In the genomic region with DNA sequence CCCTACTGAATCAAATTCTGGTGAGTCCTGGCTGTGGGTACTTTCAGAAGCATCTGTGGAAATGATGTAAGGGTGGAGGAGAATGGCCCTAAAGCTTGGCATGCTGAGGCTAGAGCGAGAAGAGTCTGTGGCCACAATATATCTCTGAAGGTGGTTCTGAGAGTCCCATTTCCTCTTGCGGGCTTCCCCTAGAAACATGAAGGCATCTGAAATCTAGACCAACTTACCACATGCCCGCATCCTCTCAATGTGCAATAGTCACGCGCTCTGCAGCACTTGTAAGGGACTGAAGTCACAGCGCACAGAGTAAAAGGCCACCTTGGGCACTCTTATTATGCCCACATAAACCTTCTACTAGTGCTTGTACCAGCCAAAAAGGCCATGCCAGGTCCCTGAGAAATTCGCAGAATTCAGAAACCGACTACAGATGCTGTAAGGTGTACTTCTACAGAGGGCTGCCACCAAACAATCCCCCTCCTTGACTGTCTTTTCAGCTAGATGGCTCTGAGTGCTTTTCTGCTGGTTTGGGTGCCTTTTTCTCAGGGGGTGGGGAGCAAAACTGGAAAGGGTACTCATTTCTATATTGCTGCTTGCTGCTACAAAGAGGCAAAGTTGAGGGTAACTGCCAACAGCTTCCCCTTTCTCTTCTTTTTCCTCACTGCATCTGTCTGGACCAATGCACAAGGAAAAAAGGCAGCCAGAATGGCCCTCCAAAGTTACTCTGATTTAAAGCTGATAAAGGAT, we compare ENCODE assay signal across 10 cellular contexts.
DNase-seq lines count a peak whose midpoint lies in the region; ATAC-seq and TF ChIP-seq lines count a peak whose summit lies in the region.
"Had no signal": no experiment of that assay in that cellular context is flagged by ENCODE, and none has a peak within 500 bp of the region (broad histone marks: within the 10 kb centered on the region; RNA-seq: fewer than 3 reads in every experiment).

No MANE protein-coding gene starts in this region.

- H3K27ac Mint-ChIP-seq in stimulated activated naive B cell treated with anti-CD40 and anti-IgM and Interleukin-4, amounts not matched to agents 10 μg/mL and 1 μg/mL and 100 μg/mL, for 72 hours = peak overlapping the region; percentile 53
- no peak overlapping the region for H3K27ac Mint-ChIP-seq in endodermal cell

- peaks cover 7% of the 10 kb centered on the region; the same call in 1 of the 2 replicates for H3F3A ChIP-seq in MM.1S (ENCODE audit: insufficient read depth, low read length)

- H3K9me3 ChIP-seq in MM.1S (replicated peaks; ENCODE audit: insufficient read depth, low read length) = no peaks in the 10 kb centered on the region
- peaks cover 15% of the 10 kb centered on the region for H3K9me3 ChIP-seq in endodermal cell (ENCODE audit: control insufficient read depth, low read length)
- no peaks in the 10 kb centered on the region for H3K9me3 ChIP-seq in gastrocnemius medialis

- H2AFZ ChIP-seq in MM.1S (ENCODE audit: low read length) = no peak overlapping the region

- H3K4me1 ChIP-seq in MM.1S (ENCODE audit: low read length) = peaks cover 16% of the 10 kb centered on the region
- no peaks in the 10 kb centered on the region for H3K4me1 ChIP-seq in endodermal cell (ENCODE audit: control insufficient read depth, insufficient read depth, low read length)
- no peaks in the 10 kb centered on the region for H3K4me1 ChIP-seq in gastrocnemius medialis

- H3K27me3 ChIP-seq in MM.1S (replicated peaks; ENCODE audit: insufficient read depth, low read length) (no peaks in the 10 kb centered on the region), endodermal cell (ENCODE audit: control insufficient read depth, insufficient read depth, low read length, poor library complexity, severe bottlenecking) (no peaks in the 10 kb centered on the region), gastrocnemius medialis (no peaks in the 10 kb centered on the region)

- H3K9me3 Mint-ChIP-seq in stimulated activated naive B cell treated with anti-CD40 and anti-IgM and Interleukin-4, amounts not matched to agents 10 μg/mL and 1 μg/mL and 100 μg/mL, for 72 hours = peaks cover 5 to 14% of the 10 kb centered on the region in 2 donors
- peaks cover 15% of the 10 kb centered on the region for H3K9me3 Mint-ChIP-seq in endodermal cell

- H3K36me3 ChIP-seq in MM.1S (replicated peaks; ENCODE audit: insufficient read depth, low read length) (no peaks in the 10 kb centered on the region), endodermal cell (ENCODE audit: control insufficient read depth, insufficient read depth, low read length) (peaks cover 9% of the 10 kb centered on the region), gastrocnemius medialis (no peaks in the 10 kb centered on the region)

- TF ChIP-seq CTCF in MM.1S (IDR thresholded peaks at IDR 0.05; ENCODE audit: low read length) = no peak
- no peak for TF ChIP-seq CTCF in endodermal cell (conservative IDR thresholded peaks at IDR 0.05)
- TF ChIP-seq CTCF in gastrocnemius medialis (IDR thresholded peaks at IDR 0.05 in 4 of 5, conservative IDR thresholded peaks at IDR 0.05 in 1 of 5) = no peak

- H3K4me3 ChIP-seq in MM.1S (ENCODE audit: low read length) (no peak overlapping the region), endodermal cell (ENCODE audit: low read length) (no peak overlapping the region), gastrocnemius medialis (no peak overlapping the region)

- 67 to 68% methylated on average over 3 to 8 of the region's 8 CpGs for WGBS in endodermal cell (ENCODE audit: insufficient coverage in 1 of 2, insufficient read length in 1 of 2), 2 experiments

- intact Hi-C loops in gastrocnemius medialis (cut with DNase I; ENCODE audit: low total_unique reads) = no loop called here

- H3K9ac ChIP-seq in MM.1S (ENCODE audit: low read length) = no peak overlapping the region
- no peak overlapping the region for H3K9ac ChIP-seq in endodermal cell (ENCODE audit: extremely low read depth, low read length, poor library complexity, severe bottlenecking)

- DNase-seq in stimulated activated CD4-positive, alpha-beta T cell treated with anti-CD3 and anti-CD28 coated beads, Interleukin-1b, Interleukin-23, amount 100 ng/mL, for 48 hours = peak; percentile 8
- DNase-seq in stimulated activated CD4-positive, alpha-beta T cell treated with anti-CD3 and anti-CD28 coated beads, Interleukin-12 subunit alpha, Interleukin-12 subunit beta, amount 100 ng/mL, for 4 hours = no peak
- peak; percentile 83 for DNase-seq in MM.1S
- DNase-seq in stimulated activated naive B cell treated with anti-CD40 and anti-IgM and Interleukin-4, amounts not matched to agents 10 μg/mL and 1 μg/mL and 100 μg/mL, for 72 hours = peak; percentile 71
- no peak for DNase-seq in endodermal cell
- DNase-seq in gastrocnemius medialis = no peak
- DNase-seq in CD1c-positive myeloid dendritic cell (ENCODE audit: extremely low spot score) = no peak
- DNase-seq: activated gamma-delta T cell treated with Interleukin-2 at 50 U/mL for 16 hours had no signal

- H3K36me3 Mint-ChIP-seq in stimulated activated naive B cell treated with anti-CD40 and anti-IgM and Interleukin-4, amounts not matched to agents 10 μg/mL and 1 μg/mL and 100 μg/mL, for 72 hours = peaks cover 19 to 35% of the 10 kb centered on the region in 2 donors
- H3K36me3 Mint-ChIP-seq in endodermal cell (ENCODE audit: low read depth) = peaks cover 8% of the 10 kb centered on the region

- H3K27ac ChIP-seq in MM.1S (ENCODE audit: low read length) = peak overlapping the region; percentile 50; the same call in 1 of the 2 replicates
- no peak overlapping the region for H3K27ac ChIP-seq in endodermal cell (ENCODE audit: low read depth, low read length)
- H3K27ac ChIP-seq in gastrocnemius medialis = no peak overlapping the region
- H3K27ac ChIP-seq: C4-2B had no signal

- H3K4me3 Mint-ChIP-seq in stimulated activated naive B cell treated with anti-CD40 and anti-IgM and Interleukin-4, amounts not matched to agents 10 μg/mL and 1 μg/mL and 100 μg/mL, for 72 hours = no peak overlapping the region
- H3K4me3 Mint-ChIP-seq in endodermal cell = no peak overlapping the region

- H3K27me3 Mint-ChIP-seq in stimulated activated naive B cell treated with anti-CD40 and anti-IgM and Interleukin-4, amounts not matched to agents 10 μg/mL and 1 μg/mL and 100 μg/mL, for 72 hours = peaks cover 3 to 6% of the 10 kb centered on the region in 2 donors
- H3K27me3 Mint-ChIP-seq in endodermal cell (ENCODE audit: insufficient read depth) = no peaks in the 10 kb centered on the region

- H3K9me2 ChIP-seq in MM.1S (replicated peaks; ENCODE audit: insufficient read depth, low read length) = no peaks in the 10 kb centered on the region

- peak; percentile 100 for ATAC-seq in HG02642 (IDR thresholded peaks at IDR 0.05; ENCODE audit: poor library complexity, unreplicated experiment)
- ATAC-seq in stimulated activated naive B cell treated with anti-CD40 and anti-IgM and Interleukin-4, amounts not matched to agents 10 μg/mL and 1 μg/mL and 100 μg/mL, for 72 hours (replicated peaks) = peak; percentile 98 to 99
- ATAC-seq in gastrocnemius medialis = no peak

- peak overlapping the region; percentile 27; the same call in 1 of the 2 replicates for H3K4me2 ChIP-seq in MM.1S (ENCODE audit: low read depth, low read length)

- H3K79me2 ChIP-seq in MM.1S (ENCODE audit: low read length) = no peaks in the 10 kb centered on the region

- H4K20me1 ChIP-seq in MM.1S (ENCODE audit: insufficient read depth, low read length) = no peaks in the 10 kb centered on the region

- peaks cover 9 to 18% of the 10 kb centered on the region in 2 donors for H3K4me1 Mint-ChIP-seq in stimulated activated naive B cell treated with anti-CD40 and anti-IgM and Interleukin-4, amounts not matched to agents 10 μg/mL and 1 μg/mL and 100 μg/mL, for 72 hours
- H3K4me1 Mint-ChIP-seq in endodermal cell = no peaks in the 10 kb centered on the region

- no peak for TF ChIP-seq POLR2A in gastrocnemius medialis (IDR thresholded peaks at IDR 0.05)

- in situ Hi-C loops in gastrocnemius medialis (cut with MboI; ENCODE audit: low sequenced_read_pairs in 4 of 4) = no loop called here

Comparison
In these comparisons a context has a peak if more than half of its experiments do, and no peak if none do; other contexts are left out.
1. DNase-seq: peak in stimulated activated CD4-positive, alpha-beta T cell treated with anti-CD3 and anti-CD28 coated beads, Interleukin-1b, Interleukin-23, amount 100 ng/mL, for 48 hours (single experiment), MM.1S (single experiment) and stimulated activated naive B cell treated with anti-CD40 and anti-IgM and Interleukin-4, amounts not matched to agents 10 μg/mL and 1 μg/mL and 100 μg/mL, for 72 hours (single experiment); none in stimulated activated CD4-positive, alpha-beta T cell treated with anti-CD3 and anti-CD28 coated beads, Interleukin-12 subunit alpha, Interleukin-12 subunit beta, amount 100 ng/mL, for 4 hours (single experiment), endodermal cell (single experiment), gastrocnemius medialis (0 of 2) and CD1c-positive myeloid dendritic cell (single experiment).
2. ATAC-seq: peak in HG02642 (single experiment) and stimulated activated naive B cell treated with anti-CD40 and anti-IgM and Interleukin-4, amounts not matched to agents 10 μg/mL and 1 μg/mL and 100 μg/mL, for 72 hours (2 of 2); none in gastrocnemius medialis (0 of 2).